8 cellular contexts compared by ENCODE assay signal in genomic region chr17:78484300-78485159, GRCh38.
DNase-seq lines count a peak whose midpoint lies in the region; ATAC-seq and TF ChIP-seq lines count a peak whose summit lies in the region.

No MANE protein-coding gene starts in this region.

- TF ChIP-seq RAD21 in Ishikawa (IDR thresholded peaks at IDR 0.05; ENCODE audit: low read depth), result no peak

- H3K4me3 ChIP-seq in GM06990 (replicated peaks; ENCODE audit: low read depth, low read length), result peak overlapping the region; percentile 54
- H3K4me3 ChIP-seq in esophagus squamous epithelium, result peak overlapping the region in 3 of 4 donors; percentile 4 to 47 (median 29)

- H3K36me3 ChIP-seq in GM06990 (ENCODE audit: control insufficient read depth, insufficient read depth, low read length), result no peaks in the 10 kb centered on the region
- no peaks in the 10 kb centered on the region for H3K36me3 ChIP-seq in esophagus squamous epithelium

- ATAC-seq in sciatic nerve, result peak; percentile 73

- no peak for TF ChIP-seq EP300 in Ishikawa (IDR thresholded peaks at IDR 0.05; ENCODE audit: borderline replicate concordance)

- no peak for TF ChIP-seq POLR2A in esophagus squamous epithelium (IDR thresholded peaks at IDR 0.05)

- no peak for TF ChIP-seq CTCF in GM06990 (IDR thresholded peaks at IDR 0.05; ENCODE audit: insufficient read depth, low read length, poor library complexity, severe bottlenecking)
- no peak for TF ChIP-seq CTCF in esophagus squamous epithelium (IDR thresholded peaks at IDR 0.05)

- peaks cover 0 to 16% (median 7%) of the 10 kb centered on the region in 3 donors for H3K4me1 ChIP-seq in esophagus squamous epithelium

- no peak overlapping the region for H3K27ac ChIP-seq in esophagus squamous epithelium

- H3K27me3 ChIP-seq in GM06990 (replicated peaks; ENCODE audit: control insufficient read depth, insufficient read depth, low read length), result no peaks in the 10 kb centered on the region
- H3K27me3 ChIP-seq in esophagus squamous epithelium, result peaks cover 0 to 28% (median 0%) of the 10 kb centered on the region in 4 donors

- no peaks in the 10 kb centered on the region for H3K9me3 ChIP-seq in esophagus squamous epithelium

- WGBS in esophagus squamous epithelium, 2 donors, result 0 to 23% methylated on average over 2 of the region's 39 CpGs

- DNase-seq in GM06990 (ENCODE audit: extremely low read depth, insufficient read length), result peak; percentile 59
- DNase-seq in activated CD8-positive, alpha-beta memory T cell treated with anti-CD3 and anti-CD28 coated beads for 1 hour (ENCODE audit: extremely low read depth in 1 of 2, low read depth in 1 of 2), result peak; percentile 8 to 40
- no peak for DNase-seq in esophagus squamous epithelium (lab: John Stamatoyannopoulos, UW)
- DNase-seq in sciatic nerve (ENCODE audit: low spot score), result no peak
- no peak for DNase-seq in kidney tubule cell (ENCODE audit: low spot score)
- no peak for DNase-seq in ureter (ENCODE audit: low spot score)
- DNase-seq in NCI-H187 treated with DMSO at 0.1 percent for 48 hours (lab: John Stamatoyannopoulos, UW), result no peak

- intact Hi-C loops in esophagus squamous epithelium (cut with DNase I), result no loop called here
- intact Hi-C loops in sciatic nerve (cut with DNase I), result no loop called here

TF ChIP-seq in Ishikawa, 13 proteins besides CTCF, POLR2A, EP300 and RAD21:
- TF ChIP-seq YY1 (IDR thresholded peaks at IDR 0.05; ENCODE audit: low read depth) (no peak), TAF1 (IDR thresholded peaks at IDR 0.05; ENCODE audit: low read depth) (no peak; the same call in 1 of the 2 replicates), CREB1 (IDR thresholded peaks at IDR 0.05; ENCODE audit: low read depth) (no peak), FOXM1 (IDR thresholded peaks at IDR 0.05; ENCODE audit: borderline replicate concordance, low read depth) (no peak), ZBTB7A (IDR thresholded peaks at IDR 0.05; ENCODE audit: low read depth) (peak; percentile 62; the same call in 1 of the 2 replicates)
- TF ChIP-seq, protein P1, sequence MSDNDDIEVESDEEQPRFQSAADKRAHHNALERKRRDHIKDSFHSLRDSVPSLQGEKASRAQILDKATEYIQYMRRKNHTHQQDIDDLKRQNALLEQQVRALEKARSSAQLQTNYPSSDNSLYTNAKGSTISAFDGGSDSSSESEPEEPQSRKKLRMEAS (IDR thresholded peaks at IDR 0.05), result peak; percentile 65; the same call in 1 of the 2 replicates
- TF ChIP-seq, protein P2, sequence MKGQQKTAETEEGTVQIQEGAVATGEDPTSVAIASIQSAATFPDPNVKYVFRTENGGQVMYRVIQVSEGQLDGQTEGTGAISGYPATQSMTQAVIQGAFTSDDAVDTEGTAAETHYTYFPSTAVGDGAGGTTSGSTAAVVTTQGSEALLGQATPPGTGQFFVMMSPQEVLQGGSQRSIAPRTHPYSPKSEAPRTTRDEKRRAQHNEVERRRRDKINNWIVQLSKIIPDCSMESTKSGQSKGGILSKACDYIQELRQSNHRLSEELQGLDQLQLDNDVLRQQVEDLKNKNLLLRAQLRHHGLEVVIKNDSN (IDR thresholded peaks at IDR 0.05), result no peak

Comparison
In these comparisons a context has a peak if more than half of its experiments do, and no peak if none do; other contexts are left out.
1. DNase-seq: peak in GM06990 (single experiment) and activated CD8-positive, alpha-beta memory T cell treated with anti-CD3 and anti-CD28 coated beads for 1 hour (2 of 2); none in esophagus squamous epithelium (single experiment), sciatic nerve (single experiment), kidney tubule cell (single experiment), ureter (single experiment) and NCI-H187 treated with DMSO at 0.1 percent for 48 hours (single experiment).